Comparison of ENCODE assay signal across 1 cellular context in genomic region chr18:78232196-78232595, GRCh38.
TF ChIP-seq lines count a peak whose summit lies in the region.

No MANE protein-coding gene starts in this region.

TF ChIP-seq in H1, 55 proteins besides CTCF, POLR2A, EP300 and RAD21 (continued from another document):
- no peak for TF ChIP-seq CHD7 (IDR thresholded peaks at IDR 0.05; ENCODE audit: insufficient replicate concordance, low read length)
- no peak for TF ChIP-seq CTBP2 (IDR thresholded peaks at IDR 0.05; ENCODE audit: borderline replicate concordance, insufficient read depth, insufficient read length, low read length)
- no peak for TF ChIP-seq YY1 (IDR thresholded peaks at IDR 0.05; ENCODE audit: low read depth, low read length)
- TF ChIP-seq SIX5 (IDR thresholded peaks at IDR 0.05; ENCODE audit: low read depth, low read length), result no peak
- TF ChIP-seq SIN3A (conservative IDR thresholded peaks at IDR 0.05 in 1 of 2, IDR thresholded peaks at IDR 0.05 in 1 of 2; ENCODE audit: low read depth in 1 of 2, low read length in 2 of 2), result no peak
- TF ChIP-seq HDAC2 (IDR thresholded peaks at IDR 0.05; ENCODE audit: borderline replicate concordance in 1 of 2, low read depth in 2 of 2, low read length in 2 of 2), result no peak
- TF ChIP-seq RBBP5 (IDR thresholded peaks at IDR 0.05; ENCODE audit: borderline replicate concordance, low read depth, low read length), result no peak
- TF ChIP-seq POU5F1 (IDR thresholded peaks at IDR 0.05; ENCODE audit: low read depth, low read length), result no peak
- TF ChIP-seq BRCA1 (IDR thresholded peaks at IDR 0.05; ENCODE audit: low read depth, low read length), result no peak
- TF ChIP-seq RXRA (IDR thresholded peaks at IDR 0.05; ENCODE audit: insufficient read depth, low read depth, low read length), result no peak
- TF ChIP-seq E2F6 (IDR thresholded peaks at IDR 0.05), result no peak
- TF ChIP-seq RFX5 (IDR thresholded peaks at IDR 0.05; ENCODE audit: borderline replicate concordance, low read depth, low read length), result no peak
- TF ChIP-seq POLR2AphosphoS5 (IDR thresholded peaks at IDR 0.05; ENCODE audit: low read depth, low read length), result no peak
- no peak for TF ChIP-seq SP1 (IDR thresholded peaks at IDR 0.05; ENCODE audit: low read depth, low read length)
